Comparison of ENCODE assay signal across 23 cellular contexts in genomic region chr2:62036761-62037250, GRCh38.
A peak's percentile ranks its signal among the peaks of the same experiment; 100 is the strongest.
DNase-seq lines count a peak whose midpoint lies in the region; ATAC-seq and TF ChIP-seq lines count a peak whose summit lies in the region.
"Had no signal": no experiment of that assay in that cellular context is flagged by ENCODE, and none has a peak within 500 bp of the region (broad histone marks: within the 10 kb centered on the region; RNA-seq: fewer than 3 reads in every experiment).

No MANE protein-coding gene starts in this region.

- H3K27me3 Mint-ChIP-seq in progenitor cell of endocrine pancreas = no peaks in the 10 kb centered on the region
- H3K27me3 Mint-ChIP-seq in endothelial cell (ENCODE audit: unreplicated experiment) = no peaks in the 10 kb centered on the region
- H3K27me3 Mint-ChIP-seq: CD4-positive, CD25-positive, alpha-beta regulatory T cell; T-cell had no signal

- CTCF ChIA-PET in HEK293T (lab: Yijun Ruan, JAX) = no interaction called here

- DNase-seq in NCI-H510A treated with DMSO at 0.1 percent for 48 hours (lab: John Stamatoyannopoulos, UW) (peak; percentile 4), NCI-H510A (lab: John Stamatoyannopoulos, UW) (no peak), HEK293T (ENCODE audit: extremely low spot score) (no peak), NCI-H774 (lab: John Stamatoyannopoulos, UW) (peak; percentile 13), progenitor cell of endocrine pancreas (ENCODE audit: low spot score, unreplicated experiment) (no peak), NCI-H1436 treated with DMSO at 0.1 percent for 48 hours (lab: John Stamatoyannopoulos, UW) (no peak), endothelial cell (ENCODE audit: low spot score) (no peak)
- DNase-seq: CD4-positive, CD25-positive, alpha-beta regulatory T cell; GF-D8; KG1; MG63; NCI-H1092; NCI-H146; NCI-H1930; NCI-H2107; NCI-H524; NCI-H748 treated with DMSO at 0.1 percent for 48 hours; PC-9; Right ventricle myocardium superior; RPMI8226; T-cell had no signal

- H3K27ac Mint-ChIP-seq in progenitor cell of endocrine pancreas = peak overlapping the region; percentile 35
- no peak overlapping the region for H3K27ac Mint-ChIP-seq in endothelial cell (ENCODE audit: unreplicated experiment)
- H3K27ac Mint-ChIP-seq: CD4-positive, CD25-positive, alpha-beta regulatory T cell; T-cell; T-helper 2 cell treated with Interferon-gamma antibody and Interleukin-4, amounts not matched to agents 5 μg/mL and 100 μg/mL, for 36 hours had no signal

- H3K9me3 Mint-ChIP-seq in progenitor cell of endocrine pancreas (ENCODE audit: low read depth) (peaks cover 3% of the 10 kb centered on the region), endothelial cell (ENCODE audit: unreplicated experiment) (no peaks in the 10 kb centered on the region)
- H3K9me3 Mint-ChIP-seq: T-cell; T-helper 2 cell treated with Interferon-gamma antibody and Interleukin-4, amounts not matched to agents 5 μg/mL and 100 μg/mL, for 36 hours had no signal

- TF ChIP-seq CTCF in progenitor cell of endocrine pancreas (IDR thresholded peaks at IDR 0.05; ENCODE audit: unreplicated experiment) (no peak), endothelial cell (IDR thresholded peaks at IDR 0.05; ENCODE audit: unreplicated experiment) (no peak)

- H3K36me3 Mint-ChIP-seq in progenitor cell of endocrine pancreas (ENCODE audit: insufficient read depth) (peaks cover 3% of the 10 kb centered on the region), endothelial cell (ENCODE audit: low read depth, unreplicated experiment) (no peaks in the 10 kb centered on the region)

- ATAC-seq in HG03378 (IDR thresholded peaks at IDR 0.05; ENCODE audit: unreplicated experiment) = no peak
- ATAC-seq: T-cell had no signal

- H3K4me3 Mint-ChIP-seq in progenitor cell of endocrine pancreas (ENCODE audit: low read depth) (no peak overlapping the region), endothelial cell (ENCODE audit: unreplicated experiment) (no peak overlapping the region)
- H3K4me3 Mint-ChIP-seq: CD4-positive, CD25-positive, alpha-beta regulatory T cell; T-cell; T-helper 2 cell treated with Interferon-gamma antibody and Interleukin-4, amounts not matched to agents 5 μg/mL and 100 μg/mL, for 36 hours had no signal

- POLR2A ChIA-PET in HEK293T (lab: Yijun Ruan, JAX) = no interaction called here

- peaks cover 9% of the 10 kb centered on the region for H3K4me1 Mint-ChIP-seq in progenitor cell of endocrine pancreas (ENCODE audit: low read depth)
- no peaks in the 10 kb centered on the region for H3K4me1 Mint-ChIP-seq in endothelial cell (ENCODE audit: unreplicated experiment)

TF ChIP-seq in HEK293T, 16 proteins besides CTCF, POLR2A, EP300 and RAD21:
- TF ChIP-seq PKNOX1 (IDR thresholded peaks at IDR 0.05) (peak; percentile 59), HDGF (IDR thresholded peaks at IDR 0.05; ENCODE audit: borderline replicate concordance) (no peak)

Comparison
In these comparisons a context has a peak if more than half of its experiments do, and no peak if none do; other contexts are left out.
1. DNase-seq: peak in NCI-H510A treated with DMSO at 0.1 percent for 48 hours (single experiment) and NCI-H774 (single experiment); none in NCI-H510A (single experiment), HEK293T (single experiment), progenitor cell of endocrine pancreas (single experiment), NCI-H1436 treated with DMSO at 0.1 percent for 48 hours (single experiment) and endothelial cell (single experiment).